Comparison of ENCODE assay signal across 8 cellular contexts in the genomic region with DNA sequence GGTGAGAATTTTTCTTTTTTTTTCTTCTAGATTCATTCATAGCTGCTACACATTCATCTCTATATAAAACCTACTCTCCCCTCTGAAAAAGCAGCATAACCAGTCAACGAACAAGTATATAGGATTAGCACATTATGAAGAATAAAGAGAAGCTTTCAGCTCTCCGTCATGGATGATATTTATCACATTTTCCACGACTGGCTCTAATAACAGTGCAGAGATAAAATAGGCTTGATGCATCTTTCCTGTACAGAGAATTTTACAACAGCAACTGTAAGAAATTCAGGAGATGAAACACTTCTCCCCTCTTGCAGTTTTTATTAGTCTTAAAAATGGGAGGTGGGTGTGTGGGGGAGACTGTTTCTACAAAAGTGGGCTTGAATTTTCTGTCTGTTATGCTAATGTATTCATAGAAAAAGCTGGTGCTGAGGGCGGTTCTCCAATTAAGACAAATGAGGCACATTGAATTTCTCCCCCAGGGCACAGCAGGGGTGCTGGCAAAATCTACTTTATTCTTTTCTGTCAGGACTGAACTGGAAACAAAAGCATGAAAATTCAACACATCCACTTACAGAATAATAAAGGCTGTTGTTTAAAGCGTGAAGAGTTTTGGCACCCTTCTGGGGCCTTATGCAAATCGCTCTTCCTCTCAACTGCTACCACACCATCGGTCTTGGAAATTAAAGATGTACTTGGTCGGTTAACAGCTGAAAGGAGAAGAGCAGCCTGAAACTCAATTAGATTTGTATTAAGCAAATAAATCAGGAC.
DNase-seq lines count a peak whose midpoint lies in the region; ATAC-seq, FAIRE-seq and TF ChIP-seq lines count a peak whose summit lies in the region.

No MANE protein-coding gene starts in this region.

- no peak for TF ChIP-seq POLR2A in GM12892 (IDR thresholded peaks at IDR 0.05; ENCODE audit: low read depth, low read length)

- DNase-seq in GM12892 (ENCODE audit: insufficient read length) (no peak), NCI-H1105 (lab: John Stamatoyannopoulos, UW) (peak; percentile 11), iPS DF 4.7 (ENCODE audit: extremely low read depth, low spot score) (peak; percentile 90), islet precursor cell (no peak), MG63 (no peak), AG20443 (ENCODE audit: low spot score) (no peak)
- DNase-seq in activated CD4-positive, alpha-beta T cell treated with anti-CD3 and anti-CD28 coated beads for 1 hour = no peak

- peak; percentile 60 for FAIRE-seq in GM12892 (lab: Jason Lieb, UNC)

- peaks cover 4% of the 10 kb centered on the region for H3K9me3 ChIP-seq in MG63

- peak; percentile 98 for ATAC-seq in GM21825 (IDR thresholded peaks at IDR 0.05; ENCODE audit: unreplicated experiment)

- H3K36me3 ChIP-seq in MG63 = no peaks in the 10 kb centered on the region

- no peaks in the 10 kb centered on the region for H3K27me3 ChIP-seq in MG63

- H3K4me3 ChIP-seq in MG63 = no peak overlapping the region

Comparison
In these comparisons a context has a peak if more than half of its experiments do, and no peak if none do; other contexts are left out.
1. DNase-seq: peak in NCI-H1105 (single experiment) and iPS DF 4.7 (single experiment); none in GM12892 (single experiment), islet precursor cell (single experiment), activated CD4-positive, alpha-beta T cell treated with anti-CD3 and anti-CD28 coated beads for 1 hour (single experiment), MG63 (single experiment) and AG20443 (single experiment).